ENCODE assay signal across 28 cellular contexts in the genomic region with DNA sequence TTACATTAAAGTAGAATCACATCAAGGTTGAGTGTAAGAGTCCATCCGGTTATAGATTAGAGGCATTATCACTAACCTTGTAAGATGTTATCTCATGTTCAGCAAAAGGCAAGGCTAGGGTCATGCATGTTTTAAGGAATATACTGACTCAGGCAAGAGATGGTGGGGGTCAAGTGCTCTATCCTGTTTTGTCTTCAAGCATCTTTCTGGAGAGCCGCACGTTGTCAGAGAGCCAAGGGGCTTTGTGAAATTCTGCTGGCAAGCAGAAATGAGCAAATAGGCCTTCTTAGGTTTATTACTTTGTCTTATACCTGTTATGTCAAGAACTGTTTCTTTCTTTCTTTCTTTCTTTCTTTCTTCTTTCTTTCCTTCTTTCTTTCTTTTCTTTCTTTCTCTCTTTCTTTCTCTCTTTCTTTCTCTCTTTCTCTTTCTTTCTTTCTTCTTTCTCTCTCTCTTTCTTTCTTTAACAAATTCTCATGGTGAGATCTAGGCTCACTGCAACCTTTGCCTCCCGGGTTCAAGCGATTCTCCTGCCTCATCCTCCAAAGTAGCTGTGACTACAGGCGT. TPM values are rescaled to one million over a fixed set of nuclear protein-coding genes. Genes with fewer than 3 reads are reported as not detected.
"Had no signal": no experiment of that assay in that cellular context is flagged by ENCODE, and none has a peak within 500 bp of the region (broad histone marks: within the 10 kb centered on the region; RNA-seq: fewer than 3 reads in every experiment).

No MANE protein-coding gene starts in this region.

- H3K27ac ChIP-seq: left lung, pancreas, psoas muscle, thoracic aorta, upper lobe of left lung, WERI-Rb-1 had no signal

- ATAC-seq: activated CD4-positive, CD25-positive, alpha-beta regulatory T cell treated with anti-CD3 and anti-CD28 coated beads, Interleukin-2, amount 50 U/mL, for 24 hours; left lung; pancreas; psoas muscle; stimulated activated naive CD8-positive, alpha-beta T cell treated with anti-CD3 and anti-CD28 coated beads, Interleukin-15, Interleukin-2, amounts not matched to agents 100 U/mL and 50 U/mL, for 24 hours had no signal

- H3K4me1 ChIP-seq: left lung, pancreas, psoas muscle had no signal

- DNase-seq: activated CD4-positive, alpha-beta memory T cell treated with anti-CD3 and anti-CD28 coated beads for 36 hours; activated CD4-positive, alpha-beta T cell treated with anti-CD3 and anti-CD28 coated beads for 48 hours; activated CD8-positive, alpha-beta memory T cell treated with anti-CD3 and anti-CD28 coated beads, Interleukin-2, amount 50 U/mL, for 4 hours; activated effector memory CD4-positive, alpha-beta T cell treated with anti-CD3 and anti-CD28 coated beads, Interleukin-2, amount 50 U/mL, for 16 hours; activated naive CD4-positive, alpha-beta T cell treated with anti-CD3 and anti-CD28 coated beads, Interleukin-2, amount 10 ng/mL, durations not matched to agents 7 days and 5 days; activated naive CD8-positive, alpha-beta T cell treated with anti-CD3 and anti-CD28 coated beads, Interleukin-2, amount 10 ng/mL, durations not matched to agents 7 days and 5 days; activated T-cell treated with anti-CD3 and anti-CD28 coated beads, Interleukin-2, amount 50 U/mL, for 1 hour; amygdala; central memory CD4-positive, alpha-beta T cell; foreskin fibroblast; head of caudate nucleus; hippocampal formation; kidney glomerular epithelial cell; left lung; mammary epithelial cell; naive B cell; pancreas; stimulated activated CD4-positive, alpha-beta T cell treated with anti-CD3 and anti-CD28 coated beads, Interleukin-2, amount 100 ng/mL, for 48 hours; stimulated activated naive CD8-positive, alpha-beta T cell treated with anti-CD3 and anti-CD28 coated beads, Interleukin-15, Interleukin-2, amounts not matched to agents 100 U/mL and 50 U/mL, for 24 hours; SW 1271; T-helper 9 cell; upper lobe of left lung; WERI-Rb-1 had no signal

- H3K9me3 ChIP-seq: left lung, pancreas, psoas muscle, thoracic aorta, upper lobe of left lung had no signal

- H3K4me3 ChIP-seq: left lung, pancreas, psoas muscle, thoracic aorta, upper lobe of left lung had no signal

- H3K27me3 ChIP-seq: left lung, pancreas, upper lobe of left lung had no signal

- H3K36me3 ChIP-seq: left lung, pancreas, thoracic aorta, upper lobe of left lung, WERI-Rb-1 had no signal

RNA-seq across cellular contexts. Expression of gene IL34, which starts 47.3 kb away (rescaled TPM):
- total RNA-seq: activated CD4-positive, alpha-beta memory T cell treated with anti-CD3 and anti-CD28 coated beads for 36 hours; activated CD8-positive, alpha-beta memory T cell treated with anti-CD3 and anti-CD28 coated beads for 36 hours; activated T-helper 1 cell treated with anti-CD3 and anti-CD28 coated beads, Interleukin-12 subunit alpha, Interleukin-12 subunit beta, Interleukin-2, Interleukin-4 antibody, amounts not matched to agents 30 ng/mL and 10 ng/mL and 1 ng/mL, durations not matched to agents 14 hours and 24 hours and 36 hours had no signal
